Comparison of ENCODE assay signal across 8 cellular contexts in the genomic region with DNA sequence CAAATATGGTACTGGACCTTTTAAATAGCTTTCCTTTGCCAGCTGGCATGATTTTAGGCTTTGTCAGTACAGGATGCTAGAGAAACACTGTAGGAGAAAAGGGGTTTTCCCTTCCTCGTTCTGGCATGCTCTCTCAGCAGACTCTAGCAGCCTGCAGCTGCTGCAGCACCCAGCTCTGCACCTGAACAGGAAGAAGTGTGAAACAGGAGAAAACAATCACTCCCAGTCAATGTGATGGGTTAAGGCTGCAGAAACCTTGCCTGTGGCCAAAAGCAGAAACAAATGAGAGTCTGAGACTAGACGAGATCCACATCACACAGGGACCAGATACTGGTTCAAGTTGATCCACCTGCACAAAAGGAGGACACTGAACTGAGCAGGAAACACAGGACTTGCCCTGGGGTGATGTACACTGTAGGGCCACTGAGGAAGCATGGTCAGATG. TPM values are rescaled to one million over a fixed set of nuclear protein-coding genes. Genes with fewer than 3 reads are reported as not detected.
DNase-seq lines count a peak whose midpoint lies in the region; ATAC-seq, FAIRE-seq and TF ChIP-seq lines count a peak whose summit lies in the region.

No MANE protein-coding gene starts in this region.

- WGBS in liver: 0% methylated on average over 2 of the region's 2 CpGs
- WGBS in HepG2 (ENCODE audit: low lambda C conversion rate): 0% methylated on average over 2 of the region's 2 CpGs

- no peaks in the 10 kb centered on the region for H4K20me1 ChIP-seq in HepG2 (ENCODE audit: insufficient read depth, low read length)

- no TSS peak for BruUV-seq in HepG2 (replicated peaks; lab: Mats Ljungman, UMichigan)

- H3K4me3 Mint-ChIP-seq in central memory CD8-positive, alpha-beta T cell: peak overlapping the region; percentile 43

- no peaks in the 10 kb centered on the region for H3K79me2 ChIP-seq in HepG2 (ENCODE audit: insufficient read depth, low read length)

- POLR2A ChIA-PET in HepG2 (lab: Yijun Ruan, JAX): no interaction called here

- no peak overlapping the region for H3K4me3 ChIP-seq in liver (ENCODE audit: low read depth in 1 of 3, low read length in 3 of 3)
- H3K4me3 ChIP-seq in HepG2 (replicated peaks in 1 of 3; ENCODE audit: insufficient read depth in 1 of 3, low read depth in 2 of 3, low read length in 3 of 3): no peak overlapping the region

- TF ChIP-seq EP300 in HepG2 (IDR thresholded peaks at IDR 0.05; ENCODE audit: low read depth in 2 of 2, low read length in 2 of 2) (no peak), HepG2 (CRISPR knock-in tag; IDR thresholded peaks at IDR 0.05; ENCODE audit: borderline replicate concordance) (no peak)

- CTCF ChIA-PET in HepG2 (lab: Yijun Ruan, JAX; ENCODE audit: low intra/inter-chr PET ratio, low total read pairs): no interaction called here

- ATAC-seq in HepG2 (no peak), HG03097 (IDR thresholded peaks at IDR 0.05; ENCODE audit: low FRiP score, unreplicated experiment) (peak; percentile 81)
- peak; percentile 94 for ATAC-seq in central memory CD8-positive, alpha-beta T cell (replicated peaks; ENCODE audit: extremely low read depth, poor library complexity, severe bottlenecking)

- H3K36me3 ChIP-seq in liver (ENCODE audit: control insufficient read depth in 4 of 4, insufficient read depth in 3 of 4, low read depth in 1 of 4, low read length in 3 of 4) (no peaks in the 10 kb centered on the region), HepG2 (replicated peaks in 1 of 2; ENCODE audit: control insufficient read depth in 1 of 2, insufficient read depth in 2 of 2, low read length in 2 of 2) (no peaks in the 10 kb centered on the region)

- H3K9ac ChIP-seq in liver (ENCODE audit: low read depth in 1 of 2, low read length in 2 of 2): no peak overlapping the region
- H3K9ac ChIP-seq in HepG2 (ENCODE audit: insufficient read depth, low read depth, low read length): no peak overlapping the region

- no peaks in the 10 kb centered on the region for H3K36me3 Mint-ChIP-seq in central memory CD8-positive, alpha-beta T cell (ENCODE audit: insufficient read depth)

- TF ChIP-seq CTCF in liver (IDR thresholded peaks at IDR 0.05; ENCODE audit: low read depth, low read length, missing input control) (no peak), HepG2 (CRISPR knock-in tag; IDR thresholded peaks at IDR 0.05) (no peak)

- intact Hi-C loops in HepG2 (cut with micrococcal nuclease; ENCODE audit: unreplicated experiment): no loop called here

- peaks cover 0 to 13% (median 6%) of the 10 kb centered on the region in 4 donors for H3K27me3 ChIP-seq in liver (ENCODE audit: control insufficient read depth in 4 of 4, insufficient read depth in 4 of 4, low read length in 3 of 4)
- peaks cover 0 to 20% of the 10 kb centered on the region in 2 experiments; a peak in 2 of 5 replicates for H3K27me3 ChIP-seq in HepG2 (ENCODE audit: control insufficient read depth in 1 of 2, insufficient read depth in 2 of 2, low read length in 2 of 2)

- H3K4me1 ChIP-seq in liver (ENCODE audit: control insufficient read depth in 4 of 4, insufficient read depth in 4 of 4, low read length in 3 of 4): peaks cover 0 to 9% (median 3%) of the 10 kb centered on the region in 4 donors
- no peaks in the 10 kb centered on the region for H3K4me1 ChIP-seq in HepG2 (ENCODE audit: insufficient read depth, low read length)

- no peak overlapping the region for H2AFZ ChIP-seq in HepG2 (ENCODE audit: low read length)

- no peaks in the 10 kb centered on the region for H3K27me3 Mint-ChIP-seq in central memory CD8-positive, alpha-beta T cell

- no peak for FAIRE-seq in HepG2 (lab: Jason Lieb, UNC)

- no peak for DNase-seq in HepG2 (ENCODE audit: low spot score)
- DNase-seq in T follicular helper cell (ENCODE audit: low read depth): peak; percentile 44
- DNase-seq in central memory CD8-positive, alpha-beta T cell (ENCODE audit: low spot score in 2 of 2): no peak
- DNase-seq in stimulated activated CD4-positive, alpha-beta T cell treated with anti-CD3 and anti-CD28 coated beads, Interleukin-2, amount 100 ng/mL, for 24 hours: peak; percentile 28 to 30
- no peak for DNase-seq in HPDE6-E6E7 (ENCODE audit: extremely low spot score)
- DNase-seq in EL: no peak

- no peak overlapping the region for H3K4me2 ChIP-seq in HepG2 (ENCODE audit: low read depth, low read length)

- TF ChIP-seq POLR2A in HepG2 (IDR thresholded peaks at IDR 0.05; ENCODE audit: insufficient read depth in 1 of 2, low read depth in 2 of 2, low read length in 2 of 2): no peak

- H3K27ac Mint-ChIP-seq in central memory CD8-positive, alpha-beta T cell (ENCODE audit: low read depth): peak overlapping the region; percentile 23

- peaks cover 25% of the 10 kb centered on the region for H3K4me1 Mint-ChIP-seq in central memory CD8-positive, alpha-beta T cell

- TF ChIP-seq RAD21 in liver (IDR thresholded peaks at IDR 0.05): no peak
- no peak for TF ChIP-seq RAD21 in HepG2 (CRISPR knock-in tag; IDR thresholded peaks at IDR 0.05)

- in situ Hi-C loops in HepG2 (cut with HindIII; ENCODE audit: extremely low pct_ligation_motif_present, low pct_unique_long_range_greater_than_20kb): no loop called here

- no peak overlapping the region for H3K27ac ChIP-seq in liver (ENCODE audit: low read depth in 1 of 2, low read length in 2 of 2)
- H3K27ac ChIP-seq in HepG2 (ENCODE audit: extremely low read length, insufficient read depth, low read length): no peak overlapping the region

- H3K9me3 Mint-ChIP-seq in central memory CD8-positive, alpha-beta T cell: no peaks in the 10 kb centered on the region

- H3K9me3 ChIP-seq in liver (ENCODE audit: control insufficient read depth in 4 of 4, low read length in 3 of 4) (no peaks in the 10 kb centered on the region), HepG2 (ENCODE audit: low read length) (no peaks in the 10 kb centered on the region)

RNA-seq across cellular contexts. Expression of a gene that starts 21.2 kb away (rescaled TPM):
- 10 to 100 TPM in 1 of 2 donors, 1 to 10 TPM in 1; 2.8 to 10.6 TPM for total RNA-seq in liver
- 10 to 100 TPM in 1 of 2 donors, under 1 TPM in 1; 0.96 to 10.9 TPM for polyA plus RNA-seq in liver
- 1.2 TPM in 2 replicates for total RNA-seq in HepG2 (2016; rRNA removed; fragmentation: Illumina TruSeq; extraction: Trizol)
- total RNA-seq in HepG2 (2016; cell fraction: cytosol; rRNA removed; fragmentation: Illumina TruSeq; extraction: Trizol; ENCODE audit: low read depth): 0.44 and 0.61 TPM in 2 replicates
- total RNA-seq in HepG2 (2016; cell fraction: insoluble cytoplasmic fraction; rRNA removed; fragmentation: Illumina TruSeq; extraction: Trizol): 0.80 and 1.6 TPM in 2 replicates
- total RNA-seq in HepG2 (2016; cell fraction: membrane; rRNA removed; fragmentation: Illumina TruSeq; extraction: Trizol): 0.62 and 0.65 TPM in 2 replicates
- total RNA-seq in HepG2 (2016; cell fraction: nucleus; rRNA removed; fragmentation: Illumina TruSeq; extraction: Trizol): 1.6 and 2.0 TPM in 2 replicates
- 3.3 and 4.8 TPM in 2 replicates for polyA plus RNA-seq in HepG2 (2011; rRNA removed)
- polyA plus RNA-seq in HepG2 (2011; cell fraction: cytosol; rRNA removed): 1.9 and 2.8 TPM in 2 replicates
- 12.2 and 15.0 TPM in 2 replicates for polyA plus RNA-seq in HepG2 (2011; cell fraction: nucleus; rRNA removed)
- polyA plus RNA-seq in HepG2 (2012): 4.0 and 6.1 TPM in 2 replicates
- polyA plus RNA-seq in HepG2 (2016; cell fraction: cytosol; fragmentation: Illumina TruSeq; extraction: Trizol; ENCODE audit: low read depth): 0.34 and 0.42 TPM in 2 replicates
- 0.85 and 1.1 TPM in 2 replicates for polyA plus RNA-seq in HepG2 (2016; cell fraction: insoluble cytoplasmic fraction; fragmentation: Illumina TruSeq; extraction: Trizol; ENCODE audit: low read depth)
- polyA plus RNA-seq in HepG2 (2016; cell fraction: membrane; fragmentation: Illumina TruSeq; extraction: Trizol; ENCODE audit: low read depth): 0.45 and 0.49 TPM in 2 replicates
- 3.2 and 3.9 TPM in 2 replicates for polyA plus RNA-seq in HepG2 (2016; cell fraction: nucleus; fragmentation: Illumina TruSeq; extraction: Trizol; ENCODE audit: insufficient read depth, low read depth)
- 3.5 and 4.7 TPM in 2 replicates for polyA minus RNA-seq in HepG2 (2011; rRNA and poly(A)+ RNA removed; ENCODE audit: low replicate concordance)
- polyA minus RNA-seq in HepG2 (2011; cell fraction: cytosol; rRNA and poly(A)+ RNA removed): 1.1 and 1.6 TPM in 2 replicates
- polyA minus RNA-seq in HepG2 (2011; cell fraction: nucleus; rRNA and poly(A)+ RNA removed): 7.1 and 10.3 TPM in 2 replicates

RNA-seq across cellular contexts. Expression of a gene that starts 42.7 kb away (rescaled TPM):
- total RNA-seq in liver (10 to 100 TPM; 12.7 to 21.9 TPM), HepG2 (2016; rRNA removed; fragmentation: Illumina TruSeq; extraction: Trizol) (90.6 and 93.3 TPM in 2 replicates)
- polyA plus RNA-seq in liver (10 to 100 TPM; 17.9 to 25.3 TPM), HepG2 (2011; rRNA removed) (96.3 and 108 TPM in 2 replicates)
- 10.9 and 11.3 TPM in 2 replicates for total RNA-seq in HepG2 (2016; cell fraction: cytosol; rRNA removed; fragmentation: Illumina TruSeq; extraction: Trizol; ENCODE audit: low read depth)
- 90.6 and 93.0 TPM in 2 replicates for total RNA-seq in HepG2 (2016; cell fraction: insoluble cytoplasmic fraction; rRNA removed; fragmentation: Illumina TruSeq; extraction: Trizol)
- total RNA-seq in HepG2 (2016; cell fraction: membrane; rRNA removed; fragmentation: Illumina TruSeq; extraction: Trizol): 27.9 and 29.9 TPM in 2 replicates
- 45.5 and 50.4 TPM in 2 replicates for total RNA-seq in HepG2 (2016; cell fraction: nucleus; rRNA removed; fragmentation: Illumina TruSeq; extraction: Trizol)
- polyA plus RNA-seq in HepG2 (2011; cell fraction: cytosol; rRNA removed): 79.1 and 89.1 TPM in 2 replicates
- polyA plus RNA-seq in HepG2 (2011; cell fraction: nucleus; rRNA removed): 150 and 155 TPM in 2 replicates
- polyA plus RNA-seq in HepG2 (2012): 29.9 and 30.8 TPM in 2 replicates
- 10.9 and 11.6 TPM in 2 replicates for polyA plus RNA-seq in HepG2 (2016; cell fraction: cytosol; fragmentation: Illumina TruSeq; extraction: Trizol; ENCODE audit: low read depth)
- polyA plus RNA-seq in HepG2 (2016; cell fraction: insoluble cytoplasmic fraction; fragmentation: Illumina TruSeq; extraction: Trizol; ENCODE audit: low read depth): 83.1 and 89.4 TPM in 2 replicates
- polyA plus RNA-seq in HepG2 (2016; cell fraction: membrane; fragmentation: Illumina TruSeq; extraction: Trizol; ENCODE audit: low read depth): 20.8 and 22.9 TPM in 2 replicates
- polyA plus RNA-seq in HepG2 (2016; cell fraction: nucleus; fragmentation: Illumina TruSeq; extraction: Trizol; ENCODE audit: insufficient read depth, low read depth): 63.2 and 65.3 TPM in 2 replicates
- 267 TPM in 2 replicates for polyA minus RNA-seq in HepG2 (2011; rRNA and poly(A)+ RNA removed; ENCODE audit: low replicate concordance)
- polyA minus RNA-seq in HepG2 (2011; cell fraction: cytosol; rRNA and poly(A)+ RNA removed): 35.8 and 44.4 TPM in 2 replicates
- 51.8 and 62.4 TPM in 2 replicates for polyA minus RNA-seq in HepG2 (2011; cell fraction: nucleus; rRNA and poly(A)+ RNA removed)

RNA-seq across cellular contexts. Expression of a gene that starts 42.9 kb away (rescaled TPM):
- total RNA-seq in liver: 100 to 1,000 TPM; 143 to 212 TPM
- polyA plus RNA-seq in liver: 100 to 1,000 TPM; 234 to 257 TPM
- 541 and 772 TPM in 2 replicates for total RNA-seq in HepG2 (2016; rRNA removed; fragmentation: Illumina TruSeq; extraction: Trizol)
- 74.4 and 81.4 TPM in 2 replicates for total RNA-seq in HepG2 (2016; cell fraction: cytosol; rRNA removed; fragmentation: Illumina TruSeq; extraction: Trizol; ENCODE audit: low read depth)
- 539 and 786 TPM in 2 replicates for total RNA-seq in HepG2 (2016; cell fraction: insoluble cytoplasmic fraction; rRNA removed; fragmentation: Illumina TruSeq; extraction: Trizol)
- 177 and 193 TPM in 2 replicates for total RNA-seq in HepG2 (2016; cell fraction: membrane; rRNA removed; fragmentation: Illumina TruSeq; extraction: Trizol)
- total RNA-seq in HepG2 (2016; cell fraction: nucleus; rRNA removed; fragmentation: Illumina TruSeq; extraction: Trizol): 163 and 174 TPM in 2 replicates
- polyA plus RNA-seq in HepG2 (2011; rRNA removed): 209 and 297 TPM in 2 replicates
- 185 and 234 TPM in 2 replicates for polyA plus RNA-seq in HepG2 (2011; cell fraction: cytosol; rRNA removed)
- 41.9 and 44.4 TPM in 2 replicates for polyA plus RNA-seq in HepG2 (2011; cell fraction: nucleus; rRNA removed)
- polyA plus RNA-seq in HepG2 (2012): 196 and 251 TPM in 2 replicates
- polyA plus RNA-seq in HepG2 (2016; cell fraction: cytosol; fragmentation: Illumina TruSeq; extraction: Trizol; ENCODE audit: low read depth): 96.2 and 101 TPM in 2 replicates
- polyA plus RNA-seq in HepG2 (2016; cell fraction: insoluble cytoplasmic fraction; fragmentation: Illumina TruSeq; extraction: Trizol; ENCODE audit: low read depth): 672 and 700 TPM in 2 replicates
- 146 and 153 TPM in 2 replicates for polyA plus RNA-seq in HepG2 (2016; cell fraction: membrane; fragmentation: Illumina TruSeq; extraction: Trizol; ENCODE audit: low read depth)
- polyA plus RNA-seq in HepG2 (2016; cell fraction: nucleus; fragmentation: Illumina TruSeq; extraction: Trizol; ENCODE audit: insufficient read depth, low read depth): 225 and 252 TPM in 2 replicates
- polyA minus RNA-seq in HepG2 (2011; rRNA and poly(A)+ RNA removed; ENCODE audit: low replicate concordance): 137 and 342 TPM in 2 replicates
- 103 and 109 TPM in 2 replicates for polyA minus RNA-seq in HepG2 (2011; cell fraction: cytosol; rRNA and poly(A)+ RNA removed)
- polyA minus RNA-seq in HepG2 (2011; cell fraction: nucleus; rRNA and poly(A)+ RNA removed): 22.0 and 30.5 TPM in 2 replicates

Comparison
In these comparisons a context has a peak if more than half of its experiments do, and no peak if none do; other contexts are left out.
1. DNase-seq: peak in T follicular helper cell (single experiment) and stimulated activated CD4-positive, alpha-beta T cell treated with anti-CD3 and anti-CD28 coated beads, Interleukin-2, amount 100 ng/mL, for 24 hours (2 of 2); none in HepG2 (single experiment), central memory CD8-positive, alpha-beta T cell (0 of 2), HPDE6-E6E7 (single experiment) and EL (single experiment).